Comparison of ENCODE assay signal across 14 cellular contexts in genomic region chr15:62524848-62525247, GRCh38.
"Had no signal": no experiment of that assay in that cellular context is flagged by ENCODE, and none has a peak within 500 bp of the region (broad histone marks: within the 10 kb centered on the region; RNA-seq: fewer than 3 reads in every experiment).

No MANE protein-coding gene starts in this region.

- H3K27me3 Mint-ChIP-seq: dendritic cell treated with granulocyte-macrophage colony-stimulating factor and Interleukin-4, amounts not matched to agents 40 ng/mL and 50 ng/mL, for 4 days had no signal

- H3K27me3 ChIP-seq: ascending aorta, tibial nerve had no signal

- DNase-seq: activated CD4-positive, alpha-beta T cell treated with anti-CD3 and anti-CD28 coated beads, Interleukin-2, amount 50 U/mL, for 1 hour; activated CD4-positive, CD25-positive, alpha-beta regulatory T cell; activated naive CD4-positive, alpha-beta T cell treated with Interleukin-2 at 50 U/mL for 16 hours; activated T-cell treated with anti-CD3 and anti-CD28 coated beads for 4 hours; hypothalamus; kidney; left ventricle myocardium inferior; stimulated activated CD4-positive, alpha-beta T cell treated with anti-CD3 and anti-CD28 coated beads, Interleukin-15, amount 100 ng/mL, for 24 hours; stimulated activated CD4-positive, alpha-beta T cell treated with anti-CD3 and anti-CD28 coated beads, Interleukin-4, amount 100 ng/mL, for 1 hour; stimulated activated naive B cell treated with anti-CD40 and anti-IgM and Interleukin-4, amounts not matched to agents 10 μg/mL and 1 μg/mL and 100 μg/mL, for 72 hours had no signal

- H3K9me3 ChIP-seq: ascending aorta, left ventricle myocardium inferior, tibial nerve had no signal

- H3K4me3 ChIP-seq: ascending aorta, left ventricle myocardium inferior, tibial nerve had no signal

- H3K36me3 Mint-ChIP-seq: natural killer cell treated with Interleukin-12 subunit alpha and Interleukin-12 subunit beta and Interleukin-15 and Interleukin-18, amount 100 ng/mL, for 72 hours; stimulated activated naive B cell treated with anti-CD40 and anti-IgM and Interleukin-4, amounts not matched to agents 10 μg/mL and 1 μg/mL and 100 μg/mL, for 72 hours had no signal

- H3K36me3 ChIP-seq: ascending aorta, left ventricle myocardium inferior, tibial nerve had no signal

- H3K4me3 Mint-ChIP-seq: dendritic cell treated with granulocyte-macrophage colony-stimulating factor and Interleukin-4, amounts not matched to agents 40 ng/mL and 50 ng/mL, for 4 days; natural killer cell treated with Interleukin-12 subunit alpha and Interleukin-12 subunit beta and Interleukin-15 and Interleukin-18, amount 100 ng/mL, for 72 hours; stimulated activated naive B cell treated with anti-CD40 and anti-IgM and Interleukin-4, amounts not matched to agents 10 μg/mL and 1 μg/mL and 100 μg/mL, for 72 hours had no signal

- H3K9me3 Mint-ChIP-seq: dendritic cell treated with granulocyte-macrophage colony-stimulating factor and Interleukin-4, amounts not matched to agents 40 ng/mL and 50 ng/mL, for 4 days; natural killer cell treated with Interleukin-12 subunit alpha and Interleukin-12 subunit beta and Interleukin-15 and Interleukin-18, amount 100 ng/mL, for 72 hours; stimulated activated naive B cell treated with anti-CD40 and anti-IgM and Interleukin-4, amounts not matched to agents 10 μg/mL and 1 μg/mL and 100 μg/mL, for 72 hours had no signal

- H3K4me1 ChIP-seq: tibial nerve had no signal

- H3K4me1 Mint-ChIP-seq: stimulated activated naive B cell treated with anti-CD40 and anti-IgM and Interleukin-4, amounts not matched to agents 10 μg/mL and 1 μg/mL and 100 μg/mL, for 72 hours had no signal

- H3K27ac ChIP-seq: ascending aorta, left ventricle myocardium inferior, tibial nerve had no signal

- H3K27ac Mint-ChIP-seq: dendritic cell treated with granulocyte-macrophage colony-stimulating factor and Interleukin-4, amounts not matched to agents 40 ng/mL and 50 ng/mL, for 4 days; natural killer cell treated with Interleukin-12 subunit alpha and Interleukin-12 subunit beta and Interleukin-15 and Interleukin-18, amount 100 ng/mL, for 72 hours; stimulated activated naive B cell treated with anti-CD40 and anti-IgM and Interleukin-4, amounts not matched to agents 10 μg/mL and 1 μg/mL and 100 μg/mL, for 72 hours had no signal
